Comparison of ENCODE assay signal across 8 cellular contexts in the genomic region with DNA sequence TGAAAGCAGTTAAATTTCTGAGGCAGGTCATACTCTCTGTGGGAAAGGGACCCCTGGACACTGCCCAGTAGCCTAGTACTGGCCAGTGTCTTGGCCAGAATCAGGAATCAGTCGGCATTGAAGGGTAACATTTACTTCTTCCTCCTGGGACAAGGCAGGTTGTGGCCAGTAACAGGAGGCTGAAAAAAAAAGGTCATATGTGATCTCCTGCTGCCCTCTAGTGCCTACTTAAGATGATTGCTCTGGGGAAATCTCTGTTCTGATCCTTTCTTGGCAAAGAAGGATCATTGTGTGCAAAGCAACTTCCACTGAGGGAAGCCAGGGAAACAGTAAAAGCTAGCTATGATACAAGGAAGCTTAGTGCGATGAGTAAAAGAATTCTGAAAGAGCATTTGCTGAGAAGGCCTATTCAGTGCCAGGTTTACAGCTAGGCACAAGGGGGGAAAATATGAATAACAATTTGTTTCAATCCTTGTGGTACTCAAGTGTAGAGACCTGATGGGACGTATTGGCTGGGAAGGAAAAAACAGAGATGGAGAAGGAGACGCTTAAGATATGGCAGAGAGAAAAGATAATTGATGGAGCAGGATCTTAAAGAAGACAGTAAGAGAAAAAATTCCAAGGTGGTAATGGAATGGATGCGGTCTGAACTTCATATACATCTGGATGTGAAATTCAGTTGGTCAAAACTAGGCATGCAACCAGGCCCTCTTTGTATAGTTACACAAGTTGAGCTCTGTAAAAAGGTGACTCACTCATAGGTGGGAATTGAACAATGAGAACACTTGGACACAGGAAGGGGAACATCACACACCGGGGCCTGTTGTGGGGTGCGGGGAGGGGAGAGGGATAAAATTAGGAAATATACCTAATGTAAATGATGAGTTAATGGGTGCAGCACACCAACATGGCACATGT. TPM values are rescaled to one million over a fixed set of nuclear protein-coding genes. Genes with fewer than 3 reads are reported as not detected.
A peak's percentile ranks its signal among the peaks of the same experiment; 100 is the strongest.
DNase-seq lines count a peak whose midpoint lies in the region; ATAC-seq and TF ChIP-seq lines count a peak whose summit lies in the region.

No MANE protein-coding gene starts in this region.

- CTCF ChIA-PET in CD8-positive, alpha-beta T cell (lab: Charles Lee): interaction anchor here (0.7 to 1.4 kb wide), 5 partner anchors 13 to 1068 kb away, joined by 3 to 4 read pairs (median 3); no protein-coding TSS in a partner anchor
- CTCF ChIA-PET in activated CD4-positive, alpha-beta memory T cell treated with anti-CD3 and anti-CD28 coated beads, Interleukin-2, amount 10 ng/mL, durations not matched to agents 7 days and 5 days (lab: Charles Lee): interaction anchor here (1.6 to 2.7 kb wide), 2 partner anchors 14 to 1068 kb away, joined by 8 to 9 read pairs; no protein-coding TSS in a partner anchor

- H3K4me3 ChIP-seq in CD8-positive, alpha-beta T cell (ENCODE audit: low read depth, low read length): no peak overlapping the region
- no peak overlapping the region for H3K4me3 ChIP-seq in WI38 (ENCODE audit: low read depth, low read length)
- no peak overlapping the region for H3K4me3 ChIP-seq in trophoblast cell (ENCODE audit: low read depth, low read length)

- H3K14ac ChIP-seq in trophoblast cell (ENCODE audit: low read length): no peak overlapping the region

- no peaks in the 10 kb centered on the region for H3K79me2 ChIP-seq in trophoblast cell (ENCODE audit: control insufficient read depth, insufficient read depth, low read length, poor library complexity)

- no peak overlapping the region for H3K4ac ChIP-seq in trophoblast cell (ENCODE audit: low read depth, low read length)

- no peak for ATAC-seq in CD8-positive, alpha-beta T cell
- peak; percentile 84 for ATAC-seq in GM18858 (IDR thresholded peaks at IDR 0.05; ENCODE audit: unreplicated experiment)
- peak; percentile 73 for ATAC-seq in HG03060 (IDR thresholded peaks at IDR 0.05; ENCODE audit: low read depth, unreplicated experiment)

- intact Hi-C loops in CD8-positive, alpha-beta T cell (cut with DNase I, micrococcal nuclease): loop anchor here in 1 of 2 experiments (2.0 to 10.0 kb wide), 2 partner anchors 1068 to 1976 kb away; a partner anchor contains a TSS

- no peak overlapping the region for H3K9ac ChIP-seq in trophoblast cell (ENCODE audit: low read length)

- H2AK5ac ChIP-seq in trophoblast cell (ENCODE audit: low read length): no peak overlapping the region

- no peak for DNase-seq in CD8-positive, alpha-beta T cell
- DNase-seq in NCI-H2107 (lab: John Stamatoyannopoulos, UW) (peak; percentile 35), glomerular endothelial cell (ENCODE audit: extremely low read depth, low read depth, low spot score) (peak; percentile 29), trophoblast cell (peak; percentile 26 to 75)
- DNase-seq in activated CD4-positive, alpha-beta memory T cell treated with anti-CD3 and anti-CD28 coated beads, Interleukin-2, amount 10 ng/mL, durations not matched to agents 7 days and 5 days: no peak

- H3K4me1 Mint-ChIP-seq in CD8-positive, alpha-beta T cell (ENCODE audit: low read depth): no peaks in the 10 kb centered on the region
- H3K4me1 Mint-ChIP-seq in activated CD4-positive, alpha-beta memory T cell treated with anti-CD3 and anti-CD28 coated beads, Interleukin-2, amount 10 ng/mL, durations not matched to agents 7 days and 5 days: no peaks in the 10 kb centered on the region

- H4K12ac ChIP-seq in trophoblast cell (ENCODE audit: low read depth, low read length): no peak overlapping the region

- no peak overlapping the region for H3K27ac Mint-ChIP-seq in CD8-positive, alpha-beta T cell
- H3K27ac Mint-ChIP-seq in activated CD4-positive, alpha-beta memory T cell treated with anti-CD3 and anti-CD28 coated beads, Interleukin-2, amount 10 ng/mL, durations not matched to agents 7 days and 5 days: no peak overlapping the region

- no CpG with 5 or more reads among the region's 7 CpGs for WGBS in trophoblast cell (ENCODE audit: extremely low coverage, insufficient coverage, insufficient read length)

- no peak overlapping the region for H2BK12ac ChIP-seq in trophoblast cell (ENCODE audit: low read length)

- no peak overlapping the region for H3K18ac ChIP-seq in trophoblast cell (ENCODE audit: low read length)

- no peak overlapping the region for H3K4me3 Mint-ChIP-seq in CD8-positive, alpha-beta T cell
- no peak overlapping the region for H3K4me3 Mint-ChIP-seq in activated CD4-positive, alpha-beta memory T cell treated with anti-CD3 and anti-CD28 coated beads, Interleukin-2, amount 10 ng/mL, durations not matched to agents 7 days and 5 days

- H3K9me3 ChIP-seq in CD8-positive, alpha-beta T cell (ENCODE audit: low read length): no peaks in the 10 kb centered on the region
- no peaks in the 10 kb centered on the region for H3K9me3 ChIP-seq in trophoblast cell (ENCODE audit: insufficient read depth, low read depth, low read length)

- no peaks in the 10 kb centered on the region for H3K27me3 Mint-ChIP-seq in CD8-positive, alpha-beta T cell (ENCODE audit: low read depth)
- H3K27me3 Mint-ChIP-seq in activated CD4-positive, alpha-beta memory T cell treated with anti-CD3 and anti-CD28 coated beads, Interleukin-2, amount 10 ng/mL, durations not matched to agents 7 days and 5 days: no peaks in the 10 kb centered on the region

- no peak overlapping the region for H2AFZ ChIP-seq in trophoblast cell (ENCODE audit: insufficient read depth, low read length, poor library complexity)

- H4K8ac ChIP-seq in trophoblast cell (ENCODE audit: low read depth, low read length): no peak overlapping the region

- no peak overlapping the region for H3K4me2 ChIP-seq in trophoblast cell (ENCODE audit: low read length)

- peak; percentile 63 for TF ChIP-seq CTCF in CD8-positive, alpha-beta T cell (IDR thresholded peaks at IDR 0.05)
- peak; percentile 57 for TF ChIP-seq CTCF in WI38 (IDR thresholded peaks at IDR 0.05; ENCODE audit: low read depth, low read length)

- no peak overlapping the region for H3K27ac ChIP-seq in CD8-positive, alpha-beta T cell (ENCODE audit: low read depth, low read length)
- H3K27ac ChIP-seq in trophoblast cell (ENCODE audit: low read depth, low read length): no peak overlapping the region

- no peak overlapping the region for H2BK120ac ChIP-seq in trophoblast cell (ENCODE audit: insufficient read depth, low read length, poor library complexity)

- H3K36me3 Mint-ChIP-seq in CD8-positive, alpha-beta T cell: no peaks in the 10 kb centered on the region
- no peaks in the 10 kb centered on the region for H3K36me3 Mint-ChIP-seq in activated CD4-positive, alpha-beta memory T cell treated with anti-CD3 and anti-CD28 coated beads, Interleukin-2, amount 10 ng/mL, durations not matched to agents 7 days and 5 days (ENCODE audit: low read depth)

- no peaks in the 10 kb centered on the region for H3K9me3 Mint-ChIP-seq in CD8-positive, alpha-beta T cell
- H3K9me3 Mint-ChIP-seq in activated CD4-positive, alpha-beta memory T cell treated with anti-CD3 and anti-CD28 coated beads, Interleukin-2, amount 10 ng/mL, durations not matched to agents 7 days and 5 days: no peaks in the 10 kb centered on the region

- H3K79me1 ChIP-seq in trophoblast cell (ENCODE audit: low read length): no peaks in the 10 kb centered on the region

- no peaks in the 10 kb centered on the region for H3K27me3 ChIP-seq in CD8-positive, alpha-beta T cell (ENCODE audit: insufficient read depth, low read length)
- H3K27me3 ChIP-seq in trophoblast cell (ENCODE audit: insufficient read depth, low read length): no peaks in the 10 kb centered on the region

- no peaks in the 10 kb centered on the region for H3K4me1 ChIP-seq in CD8-positive, alpha-beta T cell (ENCODE audit: insufficient read depth, low read length)
- no peaks in the 10 kb centered on the region for H3K4me1 ChIP-seq in trophoblast cell (ENCODE audit: control insufficient read depth in 1 of 2, insufficient read depth in 2 of 2, low read length in 2 of 2)

- H4K91ac ChIP-seq in trophoblast cell (ENCODE audit: low read depth, low read length): no peak overlapping the region

- POLR2A ChIA-PET in CD8-positive, alpha-beta T cell (lab: Charles Lee): interaction anchor here (1.1 kb wide), 1 partner anchor 12 kb away, joined by 3 read pairs; no protein-coding TSS in a partner anchor
- POLR2A ChIA-PET in activated CD4-positive, alpha-beta memory T cell treated with anti-CD3 and anti-CD28 coated beads, Interleukin-2, amount 10 ng/mL, durations not matched to agents 7 days and 5 days (lab: Charles Lee): no interaction called here

- H3K36me3 ChIP-seq in CD8-positive, alpha-beta T cell (ENCODE audit: insufficient read depth, low read length): no peaks in the 10 kb centered on the region
- no peaks in the 10 kb centered on the region for H3K36me3 ChIP-seq in trophoblast cell (ENCODE audit: control insufficient read depth in 1 of 2, insufficient read depth in 2 of 2, low read length in 2 of 2)

- H2BK5ac ChIP-seq in trophoblast cell (ENCODE audit: low read depth, low read length, poor library complexity): no peak overlapping the region

- no peak overlapping the region for H3K23ac ChIP-seq in trophoblast cell (ENCODE audit: low read length)

RNA-seq across cellular contexts. Expression of a gene that starts 25.8 kb away (rescaled TPM):
- 1 to 10 TPM; 5.0 to 6.8 TPM for total RNA-seq in CD8-positive, alpha-beta T cell
- total RNA-seq in glomerular endothelial cell: 26.1 and 26.8 TPM in 2 replicates
- 8.7 and 9.4 TPM in 2 replicates for polyA plus RNA-seq in trophoblast cell (2013)
- 10 to 100 TPM; 13.9 to 17.1 TPM for total RNA-seq in activated CD4-positive, alpha-beta memory T cell treated with anti-CD3 and anti-CD28 coated beads, Interleukin-2, amount 10 ng/mL, durations not matched to agents 7 days and 5 days

Comparison
In these comparisons a context has a peak if more than half of its experiments do, and no peak if none do; other contexts are left out.
1. DNase-seq: peak in NCI-H2107 (single experiment), glomerular endothelial cell (single experiment) and trophoblast cell (2 of 2); none in CD8-positive, alpha-beta T cell (0 of 7) and activated CD4-positive, alpha-beta memory T cell treated with anti-CD3 and anti-CD28 coated beads, Interleukin-2, amount 10 ng/mL, durations not matched to agents 7 days and 5 days (single experiment).